5 cellular contexts compared by ENCODE assay signal in genomic region chr3:195627515-195628385, GRCh38. TPM values are rescaled to one million over a fixed set of nuclear protein-coding genes. Genes with fewer than 3 reads are reported as not detected.
"Had no signal": no experiment of that assay in that cellular context is flagged by ENCODE, and none has a peak within 500 bp of the region (broad histone marks: within the 10 kb centered on the region; RNA-seq: fewer than 3 reads in every experiment).

No MANE protein-coding gene starts in this region.

RNA-seq across cellular contexts. Expression of gene APOD, which starts 44.0 kb away (rescaled TPM):
- total RNA-seq: activated CD4-positive, alpha-beta memory T cell treated with anti-CD3 and anti-CD28 coated beads, Interleukin-2, amount 10 ng/mL, durations not matched to agents 7 days and 5 days; cardiac muscle cell; kidney epithelial cell; natural killer cell; renal cortical epithelial cell had no signal
